In genomic region chr10:21953585-21954057, GRCh38 we compare ENCODE assay signal across 8 cellular contexts.
DNase-seq lines count a peak whose midpoint lies in the region; ATAC-seq lines count a peak whose summit lies in the region.

No MANE protein-coding gene starts in this region.

- in situ Hi-C loops in KBM-7 (cut with MboI; ENCODE audit: low pct_unique_long_range_greater_than_20kb, low sequenced_read_pairs) = no loop called here

- DNase-seq in AG08396 (ENCODE audit: low spot score) (peak; percentile 12), KBM-7 (peak; percentile 58), SHP77 (lab: John Stamatoyannopoulos, UW) (peak; percentile 7 to 38), fibroblast of gingiva (ENCODE audit: low read depth) (peak; percentile 27), putamen (ENCODE audit: low spot score) (peak; percentile 53)
- DNase-seq in activated effector memory CD4-positive, alpha-beta T cell treated with Interleukin-2 at 50 U/mL for 16 hours = no peak

- ATAC-seq in GM18498 (IDR thresholded peaks at IDR 0.05; ENCODE audit: unreplicated experiment) = peak; percentile 57
- no peak for ATAC-seq in GM19467 (IDR thresholded peaks at IDR 0.05; ENCODE audit: unreplicated experiment)
